ENCODE assay signal across 20 cellular contexts in genomic region chr11:130865091-130865771, GRCh38. TPM values are rescaled to one million over a fixed set of nuclear protein-coding genes. Genes with fewer than 3 reads are reported as not detected.
A peak's percentile ranks its signal among the peaks of the same experiment; 100 is the strongest.
DNase-seq lines count a peak whose midpoint lies in the region; ATAC-seq and TF ChIP-seq lines count a peak whose summit lies in the region.
"Had no signal": no experiment of that assay in that cellular context is flagged by ENCODE, and none has a peak within 500 bp of the region (broad histone marks: within the 10 kb centered on the region; RNA-seq: fewer than 3 reads in every experiment).

No MANE protein-coding gene starts in this region.

- H3K27ac ChIP-seq in liver (ENCODE audit: low read depth in 1 of 2, low read length in 2 of 2) (peak overlapping the region; percentile 73 to 88), subcutaneous abdominal adipose tissue (ENCODE audit: low read depth, low read length) (peak overlapping the region; percentile 86)
- H3K27ac ChIP-seq: BLaER1 treated with 17β-estradiol and CSF1 and Interleukin-3, amounts not matched to agents 10 nM and 100 nM; WERI-Rb-1 had no signal

- TF ChIP-seq RAD21 in liver (IDR thresholded peaks at IDR 0.05): no peak

- H3K36me3 ChIP-seq in adipocyte (ENCODE audit: control insufficient read depth, insufficient read depth, low read length, severe bottlenecking) (peaks cover 11% of the 10 kb centered on the region), liver (ENCODE audit: control insufficient read depth in 4 of 4, insufficient read depth in 3 of 4, low read depth in 1 of 4, low read length in 3 of 4) (peaks cover 0 to 3% (median 1%) of the 10 kb centered on the region in 4 donors), subcutaneous abdominal adipose tissue (ENCODE audit: control insufficient read depth in 5 of 5, insufficient read depth in 5 of 5, low read length in 5 of 5) (peaks cover 0 to 6% (median 2%) of the 10 kb centered on the region in 5 donors)
- H3K36me3 ChIP-seq: WERI-Rb-1 had no signal

- H3K4me3 ChIP-seq in adipocyte (ENCODE audit: low read length): no peak overlapping the region
- no peak overlapping the region for H3K4me3 ChIP-seq in liver (ENCODE audit: low read depth in 1 of 3, low read length in 3 of 3)
- H3K4me3 ChIP-seq in subcutaneous abdominal adipose tissue (ENCODE audit: low read depth in 1 of 5, low read length in 5 of 5): no peak overlapping the region
- H3K4me3 ChIP-seq: BLaER1 treated with 17β-estradiol and CSF1 and Interleukin-3, amounts not matched to agents 10 nM and 100 nM had no signal

- H3K4me1 ChIP-seq in adipocyte (ENCODE audit: control insufficient read depth, insufficient read depth, low read length): peaks cover 29% of the 10 kb centered on the region
- peaks cover 0 to 18% (median 6%) of the 10 kb centered on the region in 4 donors for H3K4me1 ChIP-seq in liver (ENCODE audit: control insufficient read depth in 4 of 4, insufficient read depth in 4 of 4, low read length in 3 of 4)
- peaks cover 0 to 42% (median 34%) of the 10 kb centered on the region in 5 donors for H3K4me1 ChIP-seq in subcutaneous abdominal adipose tissue (ENCODE audit: control insufficient read depth in 5 of 5, insufficient read depth in 5 of 5, low read length in 5 of 5)

- TF ChIP-seq CTCF in liver (IDR thresholded peaks at IDR 0.05; ENCODE audit: low read depth, low read length, missing input control): no peak

- no peak for ATAC-seq in GM21360 (IDR thresholded peaks at IDR 0.05; ENCODE audit: unreplicated experiment)
- ATAC-seq: stimulated activated memory B cell treated with anti-CD40 and anti-IgM and Interleukin-4, amounts not matched to agents 10 μg/mL and 1 μg/mL and 100 μg/mL, for 72 hours; T-cell had no signal

- H3K9me3 ChIP-seq in adipocyte (ENCODE audit: control insufficient read depth, low read length): no peaks in the 10 kb centered on the region
- no peaks in the 10 kb centered on the region for H3K9me3 ChIP-seq in liver (ENCODE audit: control insufficient read depth in 4 of 4, low read length in 3 of 4)
- no peaks in the 10 kb centered on the region for H3K9me3 ChIP-seq in subcutaneous abdominal adipose tissue (ENCODE audit: control insufficient read depth in 5 of 5, low read length in 5 of 5)
- H3K9me3 ChIP-seq: BLaER1 treated with 17β-estradiol and CSF1 and Interleukin-3, amounts not matched to agents 10 nM and 100 nM had no signal

- H3K27me3 ChIP-seq in adipocyte (replicated peaks; ENCODE audit: control insufficient read depth, insufficient read depth, low read length) (no peaks in the 10 kb centered on the region), liver (ENCODE audit: control insufficient read depth in 4 of 4, insufficient read depth in 4 of 4, low read length in 3 of 4) (no peaks in the 10 kb centered on the region), subcutaneous abdominal adipose tissue (ENCODE audit: control insufficient read depth in 5 of 5, insufficient read depth in 4 of 5, low read length in 5 of 5) (no peaks in the 10 kb centered on the region)
- H3K27me3 ChIP-seq: BLaER1 treated with 17β-estradiol and CSF1 and Interleukin-3, amounts not matched to agents 10 nM and 100 nM had no signal

- H3K9ac ChIP-seq in adipocyte (ENCODE audit: low read length) (no peak overlapping the region), liver (ENCODE audit: low read depth in 1 of 2, low read length in 2 of 2) (peak overlapping the region in 1 of 2 donors; percentile 4), subcutaneous abdominal adipose tissue (ENCODE audit: low read length in 5 of 5) (peak overlapping the region in 3 of 5 donors; percentile 22 to 35 (median 33))
- H3K9ac ChIP-seq: BLaER1 treated with 17β-estradiol and CSF1 and Interleukin-3, amounts not matched to agents 10 nM and 100 nM had no signal

- 62% methylated on average over 11 of the region's 11 CpGs for WGBS in liver

- peak; percentile 32 for DNase-seq in adipocyte (ENCODE audit: low read depth)
- peak; percentile 13 for DNase-seq in glomerular visceral epithelial cell (ENCODE audit: extremely low spot score)
- DNase-seq in activated CD4-positive, alpha-beta T cell treated with anti-CD3 and anti-CD28 coated beads, Interleukin-2, amount 50 U/mL, for 1 hour: no peak
- no peak for DNase-seq in SK-N-DZ (ENCODE audit: low spot score)
- no peak for DNase-seq in C1 segment of cervical spinal cord (lab: John Stamatoyannopoulos, UW)
- DNase-seq: amygdala; DMS79 treated with DMSO at 0.1 percent for 48 hours; glutamatergic neuron; islet precursor cell; KG1; midbrain; NCI-H1105 treated with DMSO at 0.1 percent for 48 hours; NK-92 treated with Interleukin-12 subunit alpha and Interleukin-12 subunit beta, amount 100 ng/mL, for 24 hours; T-cell; WERI-Rb-1 had no signal

TF ChIP-seq in liver, 16 proteins besides CTCF, POLR2A, EP300 and RAD21:
- TF ChIP-seq GABPA (IDR thresholded peaks at IDR 0.05 in 1 of 2, conservative IDR thresholded peaks at IDR 0.05 in 1 of 2): no peak
- TF ChIP-seq YY1 (IDR thresholded peaks at IDR 0.05): peak; percentile 95
TF ChIP-seq in liver: peak in this region for 1.

RNA-seq across cellular contexts. Expression of gene SNX19, which starts 51.0 kb away (rescaled TPM):
- total RNA-seq in liver: 10 to 100 TPM; 32.3 to 94.5 TPM
- polyA plus RNA-seq in liver: 10 to 100 TPM; 16.5 to 33.1 TPM
- 20.1 and 20.2 TPM in 2 replicates for polyA plus RNA-seq in SK-N-DZ (2014; cell fraction: cytosol; rRNA removed)
- polyA plus RNA-seq in SK-N-DZ (2014; cell fraction: nucleus; rRNA removed): 9.2 and 17.0 TPM in 2 replicates

Comparison
In these comparisons a context has a peak if more than half of its experiments do, and no peak if none do; other contexts are left out.
1. DNase-seq: peak in adipocyte (single experiment) and glomerular visceral epithelial cell (single experiment); none in activated CD4-positive, alpha-beta T cell treated with anti-CD3 and anti-CD28 coated beads, Interleukin-2, amount 50 U/mL, for 1 hour (single experiment), SK-N-DZ (single experiment) and C1 segment of cervical spinal cord (0 of 14).